ENCODE assay signal across 24 cellular contexts in the genomic region with DNA sequence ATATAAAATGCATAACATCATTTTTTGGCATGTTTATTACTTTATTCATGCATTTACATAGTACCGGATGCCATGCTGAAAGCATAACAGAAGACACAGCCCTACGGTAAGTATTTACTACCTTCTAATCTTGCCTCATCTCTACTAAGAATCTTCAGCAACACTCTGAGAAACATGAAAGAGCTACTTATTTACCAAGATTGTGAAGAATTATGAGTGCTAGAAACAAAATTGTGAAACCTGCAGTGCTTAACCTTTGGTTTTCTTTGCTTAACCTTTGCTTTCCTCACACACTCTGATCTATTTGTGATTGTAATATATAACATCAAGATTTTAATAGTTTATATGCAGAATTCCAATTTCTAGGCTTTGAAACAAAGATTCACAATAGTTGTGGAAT.
"Had no signal": no experiment of that assay in that cellular context is flagged by ENCODE, and none has a peak within 500 bp of the region (broad histone marks: within the 10 kb centered on the region; RNA-seq: fewer than 3 reads in every experiment).

No MANE protein-coding gene starts in this region.

- H3K27ac Mint-ChIP-seq: activated CD4-positive, alpha-beta T cell treated with anti-CD3 and anti-CD28 coated beads for 36 hours; activated naive CD4-positive, alpha-beta T cell treated with anti-CD3 and anti-CD28 coated beads, Interleukin-2, amount 50 U/mL, for 72 hours; type B pancreatic cell; WTC11 had no signal

- H3K36me3 Mint-ChIP-seq: WTC11 had no signal

- H3K4me3 ChIP-seq: ascending aorta, dorsolateral prefrontal cortex, gastrocnemius medialis, lower lobe of right lung, sigmoid colon, smooth muscle cell, thoracic aorta, vagina had no signal

- H3K4me1 Mint-ChIP-seq: neural crest cell had no signal

- H3K27ac ChIP-seq: ascending aorta, dorsolateral prefrontal cortex, gastrocnemius medialis, lower lobe of right lung, thoracic aorta, vagina had no signal

- H3K4me2 ChIP-seq: smooth muscle cell had no signal

- H3K36me3 ChIP-seq: gastrocnemius medialis had no signal

- H3K9me3 ChIP-seq: ascending aorta, gastrocnemius medialis, lower lobe of right lung, sigmoid colon, thoracic aorta, vagina had no signal

- H3K27me3 Mint-ChIP-seq: activated CD4-positive, alpha-beta T cell treated with anti-CD3 and anti-CD28 coated beads for 36 hours; effector memory CD8-positive, alpha-beta T cell; naive thymus-derived CD4-positive, alpha-beta T cell; type B pancreatic cell had no signal

- ATAC-seq: activated CD4-positive, alpha-beta T cell treated with anti-CD3 and anti-CD28 coated beads for 36 hours; activated naive CD4-positive, alpha-beta T cell treated with anti-CD3 and anti-CD28 coated beads, Interleukin-2, amount 50 U/mL, for 72 hours; effector memory CD8-positive, alpha-beta T cell; esophagus mucosa; gastrocnemius medialis; lower lobe of right lung; WTC11 had no signal

- H3K27me3 ChIP-seq: ascending aorta, dorsolateral prefrontal cortex, gastrocnemius medialis, sigmoid colon, vagina had no signal

- H3K4me3 Mint-ChIP-seq: activated CD4-positive, alpha-beta T cell treated with anti-CD3 and anti-CD28 coated beads for 36 hours; effector memory CD8-positive, alpha-beta T cell; naive thymus-derived CD4-positive, alpha-beta T cell; neural crest cell; type B pancreatic cell; WTC11 had no signal

- H3K9me3 Mint-ChIP-seq: activated naive CD4-positive, alpha-beta T cell treated with anti-CD3 and anti-CD28 coated beads, Interleukin-2, amount 50 U/mL, for 72 hours; effector memory CD8-positive, alpha-beta T cell; naive thymus-derived CD4-positive, alpha-beta T cell; neural crest cell; type B pancreatic cell; WTC11 had no signal

- DNase-seq: activated CD4-positive, alpha-beta T cell treated with anti-CD3 and anti-CD28 coated beads for 36 hours; activated CD4-positive, alpha-beta T cell treated with anti-CD3 and anti-CD28 coated beads, Interleukin-2, amount 50 U/mL, for 4 hours; activated T-cell treated with anti-CD3 and anti-CD28 coated beads for 4 hours; central memory CD4-positive, alpha-beta T cell; dorsolateral prefrontal cortex; effector memory CD8-positive, alpha-beta T cell; gastrocnemius medialis; hippocampal formation; lower lobe of right lung; naive thymus-derived CD4-positive, alpha-beta T cell; posterior cingulate gyrus; sigmoid colon; stimulated activated CD4-positive, alpha-beta T cell treated with anti-CD3 and anti-CD28 coated beads, Interleukin-15, amount 100 ng/mL, for 24 hours; stimulated activated naive CD4-positive, alpha-beta T cell; T1000 had no signal
